In the genomic region with DNA sequence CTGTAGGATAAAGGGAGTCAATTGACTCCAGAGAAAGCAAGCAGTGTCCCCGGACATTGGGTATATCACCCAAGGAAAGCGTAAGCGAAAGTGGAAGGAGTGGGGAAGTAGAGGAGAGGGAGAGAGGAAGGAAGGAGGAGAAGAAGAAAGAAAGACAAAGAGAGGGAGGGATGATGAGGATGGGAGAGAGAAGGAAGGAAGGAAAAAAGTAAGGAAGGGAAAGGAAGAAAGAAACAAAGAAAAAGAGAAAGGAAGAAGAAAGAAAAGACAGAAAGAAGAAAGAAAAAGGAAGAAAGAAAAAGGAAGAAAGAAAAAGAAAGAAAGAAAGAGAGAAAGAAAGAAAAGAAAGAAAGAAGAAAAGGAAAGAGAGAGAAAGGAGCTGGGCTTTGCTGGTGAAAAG, we compare ENCODE assay signal across 22 cellular contexts. TPM values are rescaled to one million over a fixed set of nuclear protein-coding genes. Genes with fewer than 3 reads are reported as not detected.
A peak's percentile ranks its signal among the peaks of the same experiment; 100 is the strongest.
DNase-seq lines count a peak whose midpoint lies in the region; ATAC-seq, FAIRE-seq and TF ChIP-seq lines count a peak whose summit lies in the region.
"Had no signal": no experiment of that assay in that cellular context is flagged by ENCODE, and none has a peak within 500 bp of the region (broad histone marks: within the 10 kb centered on the region; RNA-seq: fewer than 3 reads in every experiment).

No MANE protein-coding gene starts in this region.

- H3K27ac ChIP-seq in HEK293 (ENCODE audit: extremely low read depth, low read depth, low read length) (no peak overlapping the region), HepG2 (ENCODE audit: extremely low read length, insufficient read depth, low read length) (no peak overlapping the region)
- H3K27ac ChIP-seq: Peyer's patch, SJSA1 had no signal

- DNase-seq in HepG2 (ENCODE audit: low spot score) = no peak
- DNase-seq in progenitor cell of endocrine pancreas (ENCODE audit: low spot score, unreplicated experiment) = no peak
- no peak for DNase-seq in activated CD4-positive, alpha-beta T cell treated with anti-CD3 and anti-CD28 coated beads for 36 hours
- DNase-seq in lower leg skin (ENCODE audit: low spot score in 2 of 2) = no peak
- DNase-seq in GM19238 (ENCODE audit: insufficient read length, low spot score) = no peak
- DNase-seq: C1 segment of cervical spinal cord; NCI-H1105; NCI-H2081; NCI-H2171 treated with DMSO at 0.1 percent for 48 hours; NCI-H446; NCI-H69; NK-92 treated with Interleukin-12 subunit alpha and Interleukin-12 subunit beta, amount 100 ng/mL, for 24 hours; Peyer's patch had no signal

- H3K79me2 ChIP-seq in HepG2 (ENCODE audit: insufficient read depth, low read length) = no peaks in the 10 kb centered on the region

- WGBS in HepG2 (ENCODE audit: low lambda C conversion rate) = 76% methylated on average over 3 of the region's 3 CpGs
- whole genome bisulfite sequencing in lower leg skin, 2 donors = 63 to 81% methylated on average over 3 of the region's 3 CpGs

- intact Hi-C loops in HepG2 (cut with micrococcal nuclease; ENCODE audit: unreplicated experiment) = no loop called here
- intact Hi-C loops in activated CD4-positive, alpha-beta T cell treated with anti-CD3 and anti-CD28 coated beads for 36 hours (cut with DNase I, micrococcal nuclease) = no loop called here
- intact Hi-C loops in lower leg skin (cut with DNase I; ENCODE audit: low total_unique reads) = no loop called here

- H3K4me3 ChIP-seq in HEK293 (ENCODE audit: low read depth, low read length) (no peak overlapping the region), HepG2 (replicated peaks in 1 of 3; ENCODE audit: insufficient read depth in 1 of 3, low read depth in 2 of 3, low read length in 3 of 3) (no peak overlapping the region), lower leg skin (ENCODE audit: low read depth, poor library complexity, severe bottlenecking) (no peak overlapping the region)
- H3K4me3 ChIP-seq: Peyer's patch, SJSA1 had no signal

- CTCF ChIA-PET in HEK293 (lab: Yijun Ruan, JAX) = interaction anchor here (1.1 kb wide), 1 partner anchor 22 kb away, joined by 3 read pairs; no protein-coding TSS in a partner anchor
- CTCF ChIA-PET in HepG2 (lab: Yijun Ruan, JAX; ENCODE audit: low intra/inter-chr PET ratio, low total read pairs) = no interaction called here
- CTCF ChIA-PET in activated CD4-positive, alpha-beta T cell treated with anti-CD3 and anti-CD28 coated beads for 36 hours (lab: Charles Lee) = interaction anchor here (0.7 to 11.2 kb wide), 2 partner anchors 10 to 21 kb away, joined by 3 to 224 read pairs; no protein-coding TSS in a partner anchor

- H2AFZ ChIP-seq in HepG2 (ENCODE audit: low read length) = no peak overlapping the region

- no peak for TF ChIP-seq POLR2A in HepG2 (IDR thresholded peaks at IDR 0.05; ENCODE audit: insufficient read depth in 1 of 2, low read depth in 2 of 2, low read length in 2 of 2)
- TF ChIP-seq POLR2A in lower leg skin (IDR thresholded peaks at IDR 0.05) = no peak

- H3K36me3 ChIP-seq in HEK293 (ENCODE audit: control insufficient read depth in 2 of 2, insufficient read depth in 1 of 2, low read length in 2 of 2) (no peaks in the 10 kb centered on the region), HepG2 (replicated peaks in 1 of 2; ENCODE audit: control insufficient read depth in 1 of 2, insufficient read depth in 2 of 2, low read length in 2 of 2) (no peaks in the 10 kb centered on the region)
- H3K36me3 ChIP-seq: Peyer's patch, SJSA1 had no signal

- no TSS peak for BruUV-seq in HepG2 (replicated peaks; lab: Mats Ljungman, UMichigan)

- no peak for TF ChIP-seq CTCF in HEK293 (tag by site-specific recombination; IDR thresholded peaks at IDR 0.05)
- TF ChIP-seq CTCF in HepG2 (CRISPR knock-in tag; IDR thresholded peaks at IDR 0.05) = no peak
- TF ChIP-seq CTCF in progenitor cell of endocrine pancreas (IDR thresholded peaks at IDR 0.05; ENCODE audit: unreplicated experiment) = no peak
- no peak for TF ChIP-seq CTCF in lower leg skin (IDR thresholded peaks at IDR 0.05)

- H4K20me1 ChIP-seq in HepG2 (ENCODE audit: insufficient read depth, low read length) = no peaks in the 10 kb centered on the region

- peaks cover 15% of the 10 kb centered on the region for H3K27me3 Mint-ChIP-seq in activated T-helper 17 cell treated with anti-CD3 and anti-CD28 coated beads, Interleukin-2, amount 50 U/mL, for 72 hours
- H3K27me3 Mint-ChIP-seq in progenitor cell of endocrine pancreas = peaks cover 9% of the 10 kb centered on the region
- H3K27me3 Mint-ChIP-seq in activated CD4-positive, alpha-beta T cell treated with anti-CD3 and anti-CD28 coated beads for 36 hours = peaks cover 7% of the 10 kb centered on the region

- no peak overlapping the region for H3K4me3 Mint-ChIP-seq in activated T-helper 17 cell treated with anti-CD3 and anti-CD28 coated beads, Interleukin-2, amount 50 U/mL, for 72 hours
- H3K4me3 Mint-ChIP-seq in progenitor cell of endocrine pancreas (ENCODE audit: low read depth) = no peak overlapping the region
- no peak overlapping the region for H3K4me3 Mint-ChIP-seq in activated CD4-positive, alpha-beta T cell treated with anti-CD3 and anti-CD28 coated beads for 36 hours

- TF ChIP-seq EP300 in HepG2 (IDR thresholded peaks at IDR 0.05; ENCODE audit: low read depth in 2 of 2, low read length in 2 of 2) (no peak), HepG2 (CRISPR knock-in tag; IDR thresholded peaks at IDR 0.05; ENCODE audit: borderline replicate concordance) (no peak)

- H3K4me1 Mint-ChIP-seq in activated T-helper 17 cell treated with anti-CD3 and anti-CD28 coated beads, Interleukin-2, amount 50 U/mL, for 72 hours = peaks cover 4% of the 10 kb centered on the region
- H3K4me1 Mint-ChIP-seq in progenitor cell of endocrine pancreas (ENCODE audit: low read depth) = peaks cover 4% of the 10 kb centered on the region
- H3K4me1 Mint-ChIP-seq in activated CD4-positive, alpha-beta T cell treated with anti-CD3 and anti-CD28 coated beads for 36 hours = peaks cover 22% of the 10 kb centered on the region

- H3K4me2 ChIP-seq in HepG2 (ENCODE audit: low read depth, low read length) = no peak overlapping the region

- POLR2A ChIA-PET in HEK293 (lab: Yijun Ruan, JAX) (no interaction called here), HepG2 (lab: Yijun Ruan, JAX) (no interaction called here)
- POLR2A ChIA-PET in activated CD4-positive, alpha-beta T cell treated with anti-CD3 and anti-CD28 coated beads for 36 hours (lab: Charles Lee) = no interaction called here

- in situ Hi-C loops in HepG2 (cut with HindIII; ENCODE audit: extremely low pct_ligation_motif_present, low pct_unique_long_range_greater_than_20kb) = no loop called here

- no peaks in the 10 kb centered on the region for H3K4me1 ChIP-seq in HEK293 (ENCODE audit: control insufficient read depth, insufficient read depth, low read length)
- peaks cover 80% of the 10 kb centered on the region for H3K4me1 ChIP-seq in HepG2 (ENCODE audit: insufficient read depth, low read length)

- H3K36me3 Mint-ChIP-seq in activated T-helper 17 cell treated with anti-CD3 and anti-CD28 coated beads, Interleukin-2, amount 50 U/mL, for 72 hours (ENCODE audit: low read depth) = no peaks in the 10 kb centered on the region
- no peaks in the 10 kb centered on the region for H3K36me3 Mint-ChIP-seq in progenitor cell of endocrine pancreas (ENCODE audit: insufficient read depth)
- no peaks in the 10 kb centered on the region for H3K36me3 Mint-ChIP-seq in activated CD4-positive, alpha-beta T cell treated with anti-CD3 and anti-CD28 coated beads for 36 hours (ENCODE audit: low read depth)

- FAIRE-seq in HepG2 (lab: Jason Lieb, UNC) = no peak
- FAIRE-seq: D721Med, GM12892, GM18507 had no signal

- H3K27me3 ChIP-seq in HepG2 (ENCODE audit: control insufficient read depth in 1 of 2, insufficient read depth in 2 of 2, low read length in 2 of 2) = no peaks in the 10 kb centered on the region
- H3K27me3 ChIP-seq: Peyer's patch, SJSA1 had no signal

- peak overlapping the region; percentile 32 for H3K27ac Mint-ChIP-seq in activated T-helper 17 cell treated with anti-CD3 and anti-CD28 coated beads, Interleukin-2, amount 50 U/mL, for 72 hours
- peak overlapping the region; percentile 33 for H3K27ac Mint-ChIP-seq in progenitor cell of endocrine pancreas
- no peak overlapping the region for H3K27ac Mint-ChIP-seq in activated CD4-positive, alpha-beta T cell treated with anti-CD3 and anti-CD28 coated beads for 36 hours

- no peaks in the 10 kb centered on the region for H3K9me3 ChIP-seq in HEK293 (ENCODE audit: control insufficient read depth, insufficient read depth, low read depth, low read length)
- H3K9me3 ChIP-seq in HepG2 (ENCODE audit: low read length) = no peaks in the 10 kb centered on the region
- H3K9me3 ChIP-seq: Peyer's patch, SJSA1 had no signal

- H3K9ac ChIP-seq in HepG2 (ENCODE audit: insufficient read depth, low read depth, low read length) = no peak overlapping the region

- no peak for TF ChIP-seq RAD21 in HepG2 (CRISPR knock-in tag; IDR thresholded peaks at IDR 0.05)

- no peak for ATAC-seq in activated T-helper 17 cell treated with anti-CD3 and anti-CD28 coated beads, Interleukin-2, amount 50 U/mL, for 72 hours (replicated peaks)
- no peak for ATAC-seq in HepG2
- ATAC-seq in activated CD4-positive, alpha-beta T cell treated with anti-CD3 and anti-CD28 coated beads for 36 hours = no peak
- no peak for ATAC-seq in HG03439 (IDR thresholded peaks at IDR 0.05; ENCODE audit: unreplicated experiment)

- no peaks in the 10 kb centered on the region for H3K9me3 Mint-ChIP-seq in activated T-helper 17 cell treated with anti-CD3 and anti-CD28 coated beads, Interleukin-2, amount 50 U/mL, for 72 hours
- no peaks in the 10 kb centered on the region for H3K9me3 Mint-ChIP-seq in progenitor cell of endocrine pancreas (ENCODE audit: low read depth)
- H3K9me3 Mint-ChIP-seq in activated CD4-positive, alpha-beta T cell treated with anti-CD3 and anti-CD28 coated beads for 36 hours (ENCODE audit: low read depth) = no peaks in the 10 kb centered on the region

RNA-seq across cellular contexts. Expression of gene DNASE1L3, which starts 0.8 kb away (rescaled TPM):
- not detected for total RNA-seq in activated T-helper 17 cell treated with anti-CD3 and anti-CD28 coated beads, Interleukin-2, amount 50 U/mL, for 72 hours
- 0.55 and 0.86 TPM in 2 replicates for total RNA-seq in HepG2 (2016; rRNA removed; fragmentation: Illumina TruSeq; extraction: Trizol)
- total RNA-seq in HepG2 (2016; cell fraction: cytosol; rRNA removed; fragmentation: Illumina TruSeq; extraction: Trizol; ENCODE audit: low read depth) = 0.30 TPM in 1 of 2 replicates, not detected in the other
- total RNA-seq in HepG2 (2016; cell fraction: insoluble cytoplasmic fraction; rRNA removed; fragmentation: Illumina TruSeq; extraction: Trizol) = 0.61 and 0.73 TPM in 2 replicates
- 0.53 and 1.1 TPM in 2 replicates for total RNA-seq in HepG2 (2016; cell fraction: membrane; rRNA removed; fragmentation: Illumina TruSeq; extraction: Trizol)
- total RNA-seq in HepG2 (2016; cell fraction: nucleus; rRNA removed; fragmentation: Illumina TruSeq; extraction: Trizol) = 0.22 TPM in 1 of 2 replicates, not detected in the other
- 1.0 and 1.7 TPM in 2 replicates for polyA plus RNA-seq in HepG2 (2011; rRNA removed)
- 1.0 and 1.3 TPM in 2 replicates for polyA plus RNA-seq in HepG2 (2011; cell fraction: cytosol; rRNA removed)
- 0.43 and 0.51 TPM in 2 replicates for polyA plus RNA-seq in HepG2 (2011; cell fraction: nucleus; rRNA removed)
- polyA plus RNA-seq in HepG2 (2012) = 0.33 and 2.5 TPM in 2 replicates
- polyA plus RNA-seq in HepG2 (2016; cell fraction: cytosol; fragmentation: Illumina TruSeq; extraction: Trizol; ENCODE audit: low read depth) = 0.27 and 0.35 TPM in 2 replicates
- polyA plus RNA-seq in HepG2 (2016; cell fraction: insoluble cytoplasmic fraction; fragmentation: Illumina TruSeq; extraction: Trizol; ENCODE audit: low read depth) = 0.44 and 0.59 TPM in 2 replicates
- 0.34 and 0.37 TPM in 2 replicates for polyA plus RNA-seq in HepG2 (2016; cell fraction: membrane; fragmentation: Illumina TruSeq; extraction: Trizol; ENCODE audit: low read depth)
- polyA plus RNA-seq in HepG2 (2016; cell fraction: nucleus; fragmentation: Illumina TruSeq; extraction: Trizol; ENCODE audit: insufficient read depth, low read depth) = 0.55 TPM in 1 of 2 replicates, not detected in the other
- polyA minus RNA-seq in HepG2 (2011; rRNA and poly(A)+ RNA removed; ENCODE audit: low replicate concordance) = 0.14 and 1.8 TPM in 2 replicates
- polyA minus RNA-seq in HepG2 (2011; cell fraction: cytosol; rRNA and poly(A)+ RNA removed) = 0.88 TPM in 1 of 2 replicates, not detected in the other
- polyA minus RNA-seq in HepG2 (2011; cell fraction: nucleus; rRNA and poly(A)+ RNA removed) = 0.77 and 0.87 TPM in 2 replicates
- not detected in 2 replicates for total RNA-seq in progenitor cell of endocrine pancreas
- total RNA-seq in activated CD4-positive, alpha-beta T cell treated with anti-CD3 and anti-CD28 coated beads for 36 hours = not detected
- total RNA-seq in lower leg skin = 1 to 10 TPM in 3 of 4 donors, under 1 TPM in 1; 0.76 to 8.1 (median 3.1) TPM
- total RNA-seq: A673, H4, SJSA1 had no signal

RNA-seq across cellular contexts. Expression of gene ABHD6, which starts 27.7 kb away (rescaled TPM):
- total RNA-seq in activated T-helper 17 cell treated with anti-CD3 and anti-CD28 coated beads, Interleukin-2, amount 50 U/mL, for 72 hours = 1 to 10 TPM; 1.8 to 4.9 TPM
- total RNA-seq in HepG2 (2016; rRNA removed; fragmentation: Illumina TruSeq; extraction: Trizol) = 5.7 and 9.0 TPM in 2 replicates
- 4.3 and 4.9 TPM in 2 replicates for total RNA-seq in HepG2 (2016; cell fraction: cytosol; rRNA removed; fragmentation: Illumina TruSeq; extraction: Trizol; ENCODE audit: low read depth)
- total RNA-seq in HepG2 (2016; cell fraction: insoluble cytoplasmic fraction; rRNA removed; fragmentation: Illumina TruSeq; extraction: Trizol) = 4.8 and 8.8 TPM in 2 replicates
- 7.3 and 7.9 TPM in 2 replicates for total RNA-seq in HepG2 (2016; cell fraction: membrane; rRNA removed; fragmentation: Illumina TruSeq; extraction: Trizol)
- total RNA-seq in HepG2 (2016; cell fraction: nucleus; rRNA removed; fragmentation: Illumina TruSeq; extraction: Trizol) = 7.5 and 8.4 TPM in 2 replicates
- 16.5 and 17.2 TPM in 2 replicates for polyA plus RNA-seq in HepG2 (2011; rRNA removed)
- 17.9 and 18.6 TPM in 2 replicates for polyA plus RNA-seq in HepG2 (2011; cell fraction: cytosol; rRNA removed)
- polyA plus RNA-seq in HepG2 (2011; cell fraction: nucleus; rRNA removed) = 10.2 and 11.0 TPM in 2 replicates
- 7.6 and 9.4 TPM in 2 replicates for polyA plus RNA-seq in HepG2 (2012)
- polyA plus RNA-seq in HepG2 (2016; cell fraction: cytosol; fragmentation: Illumina TruSeq; extraction: Trizol; ENCODE audit: low read depth) = 3.4 and 4.3 TPM in 2 replicates
- 4.7 and 5.8 TPM in 2 replicates for polyA plus RNA-seq in HepG2 (2016; cell fraction: insoluble cytoplasmic fraction; fragmentation: Illumina TruSeq; extraction: Trizol; ENCODE audit: low read depth)
- polyA plus RNA-seq in HepG2 (2016; cell fraction: membrane; fragmentation: Illumina TruSeq; extraction: Trizol; ENCODE audit: low read depth) = 4.9 and 6.1 TPM in 2 replicates
- 9.1 and 12.2 TPM in 2 replicates for polyA plus RNA-seq in HepG2 (2016; cell fraction: nucleus; fragmentation: Illumina TruSeq; extraction: Trizol; ENCODE audit: insufficient read depth, low read depth)
- polyA minus RNA-seq in HepG2 (2011; rRNA and poly(A)+ RNA removed; ENCODE audit: low replicate concordance) = 34.5 and 67.6 TPM in 2 replicates
- polyA minus RNA-seq in HepG2 (2011; cell fraction: cytosol; rRNA and poly(A)+ RNA removed) = 10.7 and 12.8 TPM in 2 replicates
- 12.6 and 14.9 TPM in 2 replicates for polyA minus RNA-seq in HepG2 (2011; cell fraction: nucleus; rRNA and poly(A)+ RNA removed)
- total RNA-seq in progenitor cell of endocrine pancreas = 5.9 and 6.1 TPM in 2 replicates
- 1 to 10 TPM; 3.0 to 3.5 TPM for total RNA-seq in activated CD4-positive, alpha-beta T cell treated with anti-CD3 and anti-CD28 coated beads for 36 hours
- total RNA-seq in lower leg skin = 10 to 100 TPM; 36.5 to 69.7 (median 51.1) TPM
